ENCODE assay signal across 11 cellular contexts in genomic region chr1:10511494-10511885, GRCh38. TPM values are rescaled to one million over a fixed set of nuclear protein-coding genes. Genes with fewer than 3 reads are reported as not detected.
A peak's percentile ranks its signal among the peaks of the same experiment; 100 is the strongest.
DNase-seq lines count a peak whose midpoint lies in the region; ATAC-seq and TF ChIP-seq lines count a peak whose summit lies in the region.
"Had no signal": no experiment of that assay in that cellular context is flagged by ENCODE, and none has a peak within 500 bp of the region (broad histone marks: within the 10 kb centered on the region; RNA-seq: fewer than 3 reads in every experiment).

No MANE protein-coding gene starts in this region.

- H3K4me3 ChIP-seq in brain microvascular endothelial cell (ENCODE audit: low read depth, low read length): no peak overlapping the region

- no peaks in the 10 kb centered on the region for H3K9me3 Mint-ChIP-seq in CD4-positive, alpha-beta T cell
- H3K9me3 Mint-ChIP-seq in natural killer cell treated with Interleukin-12 subunit alpha and Interleukin-12 subunit beta and Interleukin-15 and Interleukin-18, amount 100 ng/mL, for 72 hours: no peaks in the 10 kb centered on the region
- H3K9me3 Mint-ChIP-seq: neural crest cell had no signal

- TF ChIP-seq CTCF in CD4-positive, alpha-beta T cell (IDR thresholded peaks at IDR 0.05): no peak
- no peak for TF ChIP-seq CTCF in brain microvascular endothelial cell (IDR thresholded peaks at IDR 0.05; ENCODE audit: low read depth, low read length, missing control alignments)

- H3K9me3 ChIP-seq in CD4-positive, alpha-beta T cell (ENCODE audit: control insufficient read depth, low read length): no peaks in the 10 kb centered on the region

- H3K4me3 Mint-ChIP-seq in CD4-positive, alpha-beta T cell: peak overlapping the region; percentile 75
- peak overlapping the region; percentile 73 for H3K4me3 Mint-ChIP-seq in natural killer cell treated with Interleukin-12 subunit alpha and Interleukin-12 subunit beta and Interleukin-15 and Interleukin-18, amount 100 ng/mL, for 72 hours
- H3K4me3 Mint-ChIP-seq: neural crest cell had no signal

- in situ Hi-C loops in brain microvascular endothelial cell (cut with HindIII; ENCODE audit: low pct_ligation_motif_present, low sequenced_read_pairs): no loop called here

- no peaks in the 10 kb centered on the region for H3K27me3 Mint-ChIP-seq in CD4-positive, alpha-beta T cell
- no peaks in the 10 kb centered on the region for H3K27me3 Mint-ChIP-seq in natural killer cell treated with Interleukin-12 subunit alpha and Interleukin-12 subunit beta and Interleukin-15 and Interleukin-18, amount 100 ng/mL, for 72 hours

- no peaks in the 10 kb centered on the region for H3K36me3 Mint-ChIP-seq in CD4-positive, alpha-beta T cell (ENCODE audit: low read depth)
- no peaks in the 10 kb centered on the region for H3K36me3 Mint-ChIP-seq in natural killer cell treated with Interleukin-12 subunit alpha and Interleukin-12 subunit beta and Interleukin-15 and Interleukin-18, amount 100 ng/mL, for 72 hours

- no peaks in the 10 kb centered on the region for H3K27me3 ChIP-seq in CD4-positive, alpha-beta T cell (ENCODE audit: control insufficient read depth, insufficient read depth, low read length)
- H3K27me3 ChIP-seq in brain microvascular endothelial cell (replicated peaks): no peaks in the 10 kb centered on the region

- POLR2A ChIA-PET in CD4-positive, alpha-beta T cell (lab: Charles Lee): interaction anchor here (0.6 to 2.6 kb wide), 9 partner anchors 10 to 1397 kb away, joined by 3 to 20 read pairs (median 4); partner anchors contain the start of gene PEX14

- peak overlapping the region; percentile 83 for H3K27ac Mint-ChIP-seq in CD4-positive, alpha-beta T cell
- peak overlapping the region; percentile 92 to 93 for H3K27ac Mint-ChIP-seq in natural killer cell treated with Interleukin-12 subunit alpha and Interleukin-12 subunit beta and Interleukin-15 and Interleukin-18, amount 100 ng/mL, for 72 hours

- no peaks in the 10 kb centered on the region for H3K36me3 ChIP-seq in brain microvascular endothelial cell (replicated peaks)

- H3K27ac ChIP-seq in CD4-positive, alpha-beta T cell (ENCODE audit: low read depth, low read length): peak overlapping the region; percentile 69
- peak overlapping the region; percentile 65 for H3K27ac ChIP-seq in brain microvascular endothelial cell

- peaks cover 84% of the 10 kb centered on the region for H3K4me1 Mint-ChIP-seq in CD4-positive, alpha-beta T cell (ENCODE audit: low read depth)
- peaks cover 64 to 71% of the 10 kb centered on the region in 2 donors for H3K4me1 Mint-ChIP-seq in natural killer cell treated with Interleukin-12 subunit alpha and Interleukin-12 subunit beta and Interleukin-15 and Interleukin-18, amount 100 ng/mL, for 72 hours (ENCODE audit: low read depth in 2 of 2)

- no peak for ATAC-seq in CD4-positive, alpha-beta T cell (ENCODE audit: poor library complexity)
- ATAC-seq in natural killer cell treated with Interleukin-12 subunit alpha and Interleukin-12 subunit beta and Interleukin-15 and Interleukin-18, amount 100 ng/mL, for 72 hours: no peak
- ATAC-seq in HG02840 (IDR thresholded peaks at IDR 0.05; ENCODE audit: low FRiP score, unreplicated experiment) (no peak), HG03025 (IDR thresholded peaks at IDR 0.05; ENCODE audit: low FRiP score, unreplicated experiment) (no peak), GM21723 (IDR thresholded peaks at IDR 0.05; ENCODE audit: unreplicated experiment) (no peak)

- CTCF ChIA-PET in CD4-positive, alpha-beta T cell (lab: Charles Lee): interaction anchor here (1.1 to 9.0 kb wide), 3 partner anchors 16 to 301 kb away, joined by 3 to 126 read pairs (median 7); partner anchors contain the start of genes CENPS and KIF1B

- no peak for DNase-seq in CD4-positive, alpha-beta T cell
- DNase-seq in OCI-M1 (lab: John Stamatoyannopoulos, UW) (peak; percentile 44), brain microvascular endothelial cell (no peak), islet precursor cell (no peak)
- no peak for DNase-seq in natural killer cell treated with Interleukin-12 subunit alpha and Interleukin-12 subunit beta and Interleukin-15 and Interleukin-18, amount 100 ng/mL, for 72 hours (ENCODE audit: low spot score)
- DNase-seq: GOT3, NCI-H1105 had no signal

- intact Hi-C loops in CD4-positive, alpha-beta T cell (cut with DNase I, micrococcal nuclease): loop anchor here (1.0 to 10.0 kb wide), 4 partner anchors 16 to 356 kb away; no protein-coding TSS in a partner anchor

RNA-seq across cellular contexts. Expression of gene PEX14, which starts 36.7 kb away (rescaled TPM):
- 10 to 100 TPM; 13.3 to 14.8 TPM for total RNA-seq in CD4-positive, alpha-beta T cell
- 10 to 100 TPM; 20.7 to 23.7 TPM for total RNA-seq in natural killer cell treated with Interleukin-12 subunit alpha and Interleukin-12 subunit beta and Interleukin-15 and Interleukin-18, amount 100 ng/mL, for 72 hours

RNA-seq across cellular contexts. Expression of gene DFFA, which starts 39.2 kb away (rescaled TPM):
- total RNA-seq in CD4-positive, alpha-beta T cell: 1 to 10 TPM; 7.4 to 9.1 TPM
- 10 to 100 TPM; 40.0 to 59.4 TPM for total RNA-seq in natural killer cell treated with Interleukin-12 subunit alpha and Interleukin-12 subunit beta and Interleukin-15 and Interleukin-18, amount 100 ng/mL, for 72 hours

Comparison
In these comparisons a context has a peak if more than half of its experiments do, and no peak if none do; other contexts are left out.
1. RNA of gene DFFA, which starts 39.2 kb away (total RNA-seq): 40.0 to 59.4 TPM in natural killer cell treated with Interleukin-12 subunit alpha and Interleukin-12 subunit beta and Interleukin-15 and Interleukin-18, amount 100 ng/mL, for 72 hours; 7.4 to 9.1 TPM in CD4-positive, alpha-beta T cell; every median in the first group is over 4 times any median in the second.